ENCODE assay signal across 8 cellular contexts in the genomic region with DNA sequence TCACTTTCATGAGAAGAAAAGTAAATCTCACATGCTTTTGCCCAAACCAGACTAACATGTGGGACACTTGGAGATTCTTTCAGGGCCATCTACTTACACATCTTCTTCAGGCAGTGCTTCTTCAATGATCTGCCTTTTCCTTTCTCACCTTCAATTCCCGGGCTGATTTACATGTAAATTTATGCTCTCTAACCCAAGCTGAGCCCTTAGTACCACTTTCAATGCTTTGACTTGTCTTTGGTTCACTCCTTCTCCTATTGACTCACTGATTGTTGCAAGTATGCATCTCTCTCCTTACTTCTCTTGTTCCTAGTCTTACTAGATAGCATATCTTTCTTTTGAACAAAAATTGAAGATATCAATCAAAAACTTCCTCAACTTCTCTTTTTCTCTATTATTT.
"Had no signal": no experiment of that assay in that cellular context is flagged by ENCODE, and none has a peak within 500 bp of the region (broad histone marks: within the 10 kb centered on the region; RNA-seq: fewer than 3 reads in every experiment).

No MANE protein-coding gene starts in this region.

- ATAC-seq: HCT116 had no signal

- H3K4me3 ChIP-seq: GM23248, HAP-1 had no signal

- H3K9me3 ChIP-seq: HAP-1 had no signal

- DNase-seq: GM23248, GOT3, H7, H9, HCEC 1CT, HFFc6 had no signal

- H3K9ac ChIP-seq: GM23248 had no signal

- H3K9me3 Mint-ChIP-seq: H9 had no signal

- H3K27ac ChIP-seq: GM23248 had no signal

- H3K4me1 ChIP-seq: HAP-1 had no signal

- H2AFZ ChIP-seq: GM23248 had no signal

- H3K27ac Mint-ChIP-seq: HFFc6 had no signal

- H3K4me3 Mint-ChIP-seq: H9, HFFc6 had no signal

- H3K36me3 ChIP-seq: HAP-1 had no signal
